In the genomic region with DNA sequence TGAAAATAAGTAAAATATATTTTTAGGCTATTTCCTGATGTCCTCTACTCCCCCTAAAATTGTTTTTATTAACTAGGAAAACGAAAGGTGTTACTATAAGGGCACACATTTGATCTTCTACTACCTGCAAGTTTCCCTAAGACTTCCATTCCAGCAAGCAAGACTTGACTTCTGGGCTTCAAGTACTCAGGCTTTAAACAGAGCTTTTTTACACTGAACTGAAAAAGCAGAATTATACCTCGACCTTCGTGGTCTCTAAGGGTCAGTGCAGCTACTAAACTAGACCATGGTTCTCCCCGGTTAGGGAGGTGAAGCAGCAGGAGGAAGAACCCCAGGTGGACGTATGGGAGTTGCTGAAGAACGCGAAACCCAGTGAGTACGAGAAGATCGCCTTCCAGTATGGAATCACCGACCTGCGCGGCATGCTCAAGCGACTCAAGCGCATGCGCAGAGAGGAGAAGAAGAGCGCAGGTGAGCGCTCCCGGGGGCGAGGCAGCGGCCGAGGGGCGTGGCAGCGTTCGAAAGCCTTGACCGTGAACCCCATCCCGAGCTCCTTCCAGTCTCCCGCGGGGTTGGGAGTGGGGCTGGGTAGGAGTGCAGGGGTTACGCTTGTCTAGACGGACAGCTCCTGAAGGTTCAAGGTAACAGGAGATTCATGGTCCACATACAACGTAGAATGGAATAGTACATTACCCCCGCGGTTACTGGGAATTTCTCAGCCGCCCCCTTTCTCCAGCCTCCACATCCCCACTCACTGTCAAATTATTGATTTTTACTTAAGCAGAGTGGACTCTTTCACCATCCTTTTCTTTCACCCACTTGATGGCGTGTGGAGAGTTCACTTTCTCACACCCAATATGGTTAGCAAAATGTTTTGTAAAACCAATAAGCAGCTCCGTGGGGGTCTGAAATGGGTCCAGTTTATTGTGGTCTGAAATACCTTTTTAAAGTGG, we compare ENCODE assay signal across 8 cellular contexts. TPM values are rescaled to one million over a fixed set of nuclear protein-coding genes. Genes with fewer than 3 reads are reported as not detected.
A peak's percentile ranks its signal among the peaks of the same experiment; 100 is the strongest.
DNase-seq lines count a peak whose midpoint lies in the region; ATAC-seq and TF ChIP-seq lines count a peak whose summit lies in the region.

No MANE protein-coding gene starts in this region.

- intact Hi-C loops in CD4-positive, alpha-beta memory T cell (cut with micrococcal nuclease) = no loop called here

- H3K27ac ChIP-seq in CD4-positive, alpha-beta memory T cell (ENCODE audit: low read depth, low read length) = no peak overlapping the region

- POLR2A ChIA-PET in CD4-positive, alpha-beta memory T cell (lab: Charles Lee; ENCODE audit: partially characterized antibody) = no interaction called here
- POLR2A ChIA-PET in naive thymus-derived CD8-positive, alpha-beta T cell (lab: Charles Lee) = no interaction called here

- H3K4me3 Mint-ChIP-seq in CD4-positive, alpha-beta memory T cell = peak overlapping the region in 6 of 8 donors; percentile 11 to 62 (median 37)
- peak overlapping the region; percentile 48 for H3K4me3 Mint-ChIP-seq in endothelial cell (ENCODE audit: unreplicated experiment)
- peak overlapping the region in 8 of 10 donors; percentile 27 to 77 (median 66) for H3K4me3 Mint-ChIP-seq in naive thymus-derived CD8-positive, alpha-beta T cell

- peaks cover 5 to 8% (median 7%) of the 10 kb centered on the region in 4 donors for H3K4me1 Mint-ChIP-seq in CD4-positive, alpha-beta memory T cell
- peaks cover 3% of the 10 kb centered on the region for H3K4me1 Mint-ChIP-seq in endothelial cell (ENCODE audit: unreplicated experiment)
- H3K4me1 Mint-ChIP-seq in naive thymus-derived CD8-positive, alpha-beta T cell = peaks cover 3 to 9% (median 6%) of the 10 kb centered on the region in 4 donors

- H3K36me3 Mint-ChIP-seq in CD4-positive, alpha-beta memory T cell = no peaks in the 10 kb centered on the region
- H3K36me3 Mint-ChIP-seq in endothelial cell (ENCODE audit: low read depth, unreplicated experiment) = no peaks in the 10 kb centered on the region
- no peaks in the 10 kb centered on the region for H3K36me3 Mint-ChIP-seq in naive thymus-derived CD8-positive, alpha-beta T cell

- peaks cover 6% of the 10 kb centered on the region for H3K27me3 ChIP-seq in CD4-positive, alpha-beta memory T cell (ENCODE audit: insufficient read depth, low read length)

- no peaks in the 10 kb centered on the region for H3K9me3 ChIP-seq in CD4-positive, alpha-beta memory T cell (ENCODE audit: control insufficient read depth in 1 of 2, low read length in 2 of 2)

- no peaks in the 10 kb centered on the region for H3K36me3 ChIP-seq in CD4-positive, alpha-beta memory T cell (ENCODE audit: insufficient read depth, low read length)

- H3K4me3 ChIP-seq in CD4-positive, alpha-beta memory T cell (ENCODE audit: low read length in 2 of 2) = no peak overlapping the region

- DNase-seq in CD4-positive, alpha-beta memory T cell = no peak
- DNase-seq in NCI-H2029 (lab: John Stamatoyannopoulos, UW) = peak; percentile 44
- DNase-seq in endothelial cell (ENCODE audit: low spot score) = peak; percentile 19
- peak in 4 of 10 donors; percentile 5 to 60 (median 8) for DNase-seq in naive thymus-derived CD8-positive, alpha-beta T cell
- DNase-seq in effector CD8-positive, alpha-beta T cell (lab: John Stamatoyannopoulos, UW) = no peak
- DNase-seq in activated CD8-positive, alpha-beta memory T cell treated with anti-CD3 and anti-CD28 coated beads, Interleukin-2, amount 50 U/mL, for 4 hours = no peak

- no peak overlapping the region for H3K27ac Mint-ChIP-seq in CD4-positive, alpha-beta memory T cell
- H3K27ac Mint-ChIP-seq in endothelial cell (ENCODE audit: unreplicated experiment) = no peak overlapping the region
- H3K27ac Mint-ChIP-seq in naive thymus-derived CD8-positive, alpha-beta T cell = no peak overlapping the region

- ATAC-seq in naive thymus-derived CD8-positive, alpha-beta T cell = no peak
- no peak for ATAC-seq in GM18909 (IDR thresholded peaks at IDR 0.05; ENCODE audit: poor library complexity, unreplicated experiment)
- ATAC-seq in HG02571 (IDR thresholded peaks at IDR 0.05; ENCODE audit: unreplicated experiment) = no peak

- H3K4me1 ChIP-seq in CD4-positive, alpha-beta memory T cell (ENCODE audit: insufficient read depth, low read length) = no peaks in the 10 kb centered on the region

- H3K27me3 Mint-ChIP-seq in CD4-positive, alpha-beta memory T cell = peaks cover 15% of the 10 kb centered on the region in 2 donors
- H3K27me3 Mint-ChIP-seq in endothelial cell (ENCODE audit: unreplicated experiment) = no peaks in the 10 kb centered on the region
- H3K27me3 Mint-ChIP-seq in naive thymus-derived CD8-positive, alpha-beta T cell = peaks cover 10 to 30% (median 19%) of the 10 kb centered on the region in 5 donors

- H3K9me3 Mint-ChIP-seq in CD4-positive, alpha-beta memory T cell = no peaks in the 10 kb centered on the region
- no peaks in the 10 kb centered on the region for H3K9me3 Mint-ChIP-seq in endothelial cell (ENCODE audit: unreplicated experiment)
- no peaks in the 10 kb centered on the region for H3K9me3 Mint-ChIP-seq in naive thymus-derived CD8-positive, alpha-beta T cell

- CTCF ChIA-PET in CD4-positive, alpha-beta memory T cell (lab: Charles Lee; ENCODE audit: partially characterized antibody) = no interaction called here

- no peak for TF ChIP-seq CTCF in endothelial cell (IDR thresholded peaks at IDR 0.05; ENCODE audit: unreplicated experiment)

RNA-seq across cellular contexts. Expression of a gene that starts 47.6 kb away (rescaled TPM):
- not detected for total RNA-seq in CD4-positive, alpha-beta memory T cell
- not detected for polyA plus RNA-seq in CD4-positive, alpha-beta memory T cell
- not detected for total RNA-seq in endothelial cell (ENCODE audit: unreplicated experiment)
- total RNA-seq in naive thymus-derived CD8-positive, alpha-beta T cell = not detected
- not detected for polyA plus RNA-seq in naive thymus-derived CD8-positive, alpha-beta T cell

RNA-seq across cellular contexts. Expression of a gene that starts 55.0 kb away (rescaled TPM):
- total RNA-seq in CD4-positive, alpha-beta memory T cell = 10 to 100 TPM; 17.7 to 19.1 TPM
- polyA plus RNA-seq in CD4-positive, alpha-beta memory T cell = 10 to 100 TPM; 12.6 to 24.3 TPM
- 6.2 TPM for total RNA-seq in endothelial cell (ENCODE audit: unreplicated experiment)
- total RNA-seq in naive thymus-derived CD8-positive, alpha-beta T cell = 10 to 100 TPM; 14.6 to 17.9 TPM
- 10 to 100 TPM in 2 of 3 donors, 1 to 10 TPM in 1; 5.4 to 33.6 (median 24.5) TPM for polyA plus RNA-seq in naive thymus-derived CD8-positive, alpha-beta T cell

Comparison
In these comparisons a context has a peak if more than half of its experiments do, and no peak if none do; other contexts are left out.
1. DNase-seq: peak in NCI-H2029 (single experiment) and endothelial cell (single experiment); none in CD4-positive, alpha-beta memory T cell (0 of 5), effector CD8-positive, alpha-beta T cell (single experiment) and activated CD8-positive, alpha-beta memory T cell treated with anti-CD3 and anti-CD28 coated beads, Interleukin-2, amount 50 U/mL, for 4 hours (single experiment).
2. Peak in every context shown above with its lines, with median percentiles within 50 percentile points of each other: H3K4me3 Mint-ChIP-seq.